Comparison of ENCODE assay signal across 8 cellular contexts in the genomic region with DNA sequence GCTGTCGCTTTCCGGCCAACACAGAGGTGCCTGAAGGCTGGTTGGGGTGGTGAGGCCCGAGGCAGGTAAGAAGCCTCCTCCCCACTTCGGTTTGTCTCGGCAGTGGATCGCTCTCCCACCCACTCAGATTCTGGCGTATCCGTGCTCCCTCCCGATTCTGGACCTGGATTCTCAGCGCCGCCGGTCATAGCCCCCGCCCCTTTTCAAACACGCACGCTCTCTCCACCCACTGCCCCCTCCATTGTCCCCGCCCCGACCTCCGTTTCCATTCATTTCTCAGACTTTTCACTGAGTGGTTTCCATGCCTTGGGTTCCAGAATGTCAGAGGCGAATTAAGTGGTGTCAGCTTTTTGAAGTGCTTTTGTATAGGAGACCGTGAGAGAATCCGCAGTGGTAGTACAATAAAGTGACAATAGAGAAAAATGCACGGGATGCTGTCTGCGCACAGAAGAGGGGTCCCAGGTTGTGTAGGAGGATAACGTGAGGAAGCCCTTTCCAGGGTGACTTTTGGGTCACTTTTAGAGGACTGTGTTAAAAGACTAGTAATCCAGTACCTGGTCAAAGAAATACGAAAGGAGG. TPM values are rescaled to one million over a fixed set of nuclear protein-coding genes. Genes with fewer than 3 reads are reported as not detected.
DNase-seq lines count a peak whose midpoint lies in the region; ATAC-seq and TF ChIP-seq lines count a peak whose summit lies in the region.

A gene (plus strand): TSS at position 4 of the 579 bp plus-strand sequence. CDS start 21,221 bp downstream, outside the sequence.

- peaks cover 0 to 9% (median 0%) of the 10 kb centered on the region in 3 donors for H3K36me3 Mint-ChIP-seq in CD8-positive, alpha-beta memory T cell

- peak within 1 kb of the TSS; percentile 98 to 100 (median 99) for H3K27ac Mint-ChIP-seq in CD8-positive, alpha-beta memory T cell

- POLR2A ChIA-PET in CD8-positive, alpha-beta memory T cell (lab: Charles Lee), result interaction anchor here (0.7 to 0.9 kb wide), 3 partner anchors 160 to 565 kb away, joined by 3 to 5 read pairs (median 4); no protein-coding TSS in a partner anchor

- H3K4me1 ChIP-seq in CD8-positive, alpha-beta memory T cell (ENCODE audit: insufficient read depth, low read length), result peaks cover 21% of the 10 kb centered on the region
- peaks cover 3% of the 10 kb centered on the region; the same call in 1 of the 2 replicates for H3K4me1 ChIP-seq in HUES6 (ENCODE audit: control insufficient read depth, insufficient read depth, low read length)
- peaks cover 12% of the 10 kb centered on the region for H3K4me1 ChIP-seq in hepatocyte (ENCODE audit: insufficient read depth)
- peaks cover 13% of the 10 kb centered on the region for H3K4me1 ChIP-seq in smooth muscle cell (ENCODE audit: low read depth)

- DNase-seq in CD8-positive, alpha-beta memory T cell, result no peak
- DNase-seq in activated naive CD8-positive, alpha-beta T cell treated with anti-CD3 and anti-CD28 coated beads, Interleukin-2, amount 50 U/mL, for 16 hours (ENCODE audit: low read depth, low spot score), result peak; percentile 61
- no peak for DNase-seq in hepatocyte (ENCODE audit: low spot score)
- peak; percentile 88 for DNase-seq in smooth muscle cell (lab: John Stamatoyannopoulos, UW; ENCODE audit: unreplicated experiment)
- no peak for DNase-seq in NCI-H2029 (lab: John Stamatoyannopoulos, UW)
- no peak for DNase-seq in stimulated activated CD4-positive, alpha-beta T cell treated with anti-CD3 and anti-CD28 coated beads, Interleukin-4, amount 100 ng/mL, for 1 hour

- peak within 1 kb of the TSS; percentile 97 for H3K27ac ChIP-seq in CD8-positive, alpha-beta memory T cell (ENCODE audit: low read depth, low read length)
- H3K27ac ChIP-seq in HUES6 (ENCODE audit: low read depth, low read length) (peak within 1 kb of the TSS; percentile 46), hepatocyte (peak within 1 kb of the TSS; percentile 95), smooth muscle cell (ENCODE audit: low read depth) (peak within 1 kb of the TSS; percentile 98)

- H3K27me3 ChIP-seq in CD8-positive, alpha-beta memory T cell (ENCODE audit: insufficient read depth, low read length, poor library complexity, severe bottlenecking), result no peaks in the 10 kb centered on the region
- H3K27me3 ChIP-seq in HUES6 (ENCODE audit: control insufficient read depth, insufficient read depth, low read length), result no peaks in the 10 kb centered on the region
- no peaks in the 10 kb centered on the region for H3K27me3 ChIP-seq in hepatocyte
- H3K27me3 ChIP-seq in smooth muscle cell (ENCODE audit: low read depth), result no peaks in the 10 kb centered on the region

- H3K9me3 ChIP-seq in CD8-positive, alpha-beta memory T cell (ENCODE audit: low read length), result no peaks in the 10 kb centered on the region
- H3K9me3 ChIP-seq in HUES6 (ENCODE audit: control insufficient read depth, insufficient read depth, low read depth, low read length) (no peaks in the 10 kb centered on the region), hepatocyte (ENCODE audit: low read depth) (no peaks in the 10 kb centered on the region), smooth muscle cell (replicated peaks; ENCODE audit: low read depth) (no peaks in the 10 kb centered on the region)

- H3K9me3 Mint-ChIP-seq in CD8-positive, alpha-beta memory T cell, result no peaks in the 10 kb centered on the region

- H2AFZ ChIP-seq in hepatocyte (peak within 1 kb of the TSS; percentile 76), smooth muscle cell (ENCODE audit: low read depth) (peak within 1 kb of the TSS; percentile 91)

- H3K4me1 Mint-ChIP-seq in CD8-positive, alpha-beta memory T cell, result peaks cover 32 to 48% (median 38%) of the 10 kb centered on the region in 3 donors

- H3K36me3 ChIP-seq in CD8-positive, alpha-beta memory T cell (ENCODE audit: insufficient read depth, low read length), result no peaks in the 10 kb centered on the region
- no peaks in the 10 kb centered on the region for H3K36me3 ChIP-seq in HUES6 (ENCODE audit: control insufficient read depth, insufficient read depth, low read length)
- no peaks in the 10 kb centered on the region for H3K36me3 ChIP-seq in hepatocyte (replicated peaks; ENCODE audit: insufficient read depth, low read depth)
- H3K36me3 ChIP-seq in smooth muscle cell (ENCODE audit: low read depth), result no peaks in the 10 kb centered on the region

- CTCF ChIA-PET in CD8-positive, alpha-beta memory T cell (lab: Charles Lee), result interaction anchor here (0.9 kb wide), 1 partner anchor 9 kb away, joined by 3 read pairs; no protein-coding TSS in a partner anchor

- no peak for TF ChIP-seq CTCF in hepatocyte (IDR thresholded peaks at IDR 0.05; ENCODE audit: poor library complexity)
- TF ChIP-seq CTCF in smooth muscle cell (IDR thresholded peaks at IDR 0.05; ENCODE audit: borderline replicate concordance, insufficient read depth, poor library complexity, severe bottlenecking), result no peak

- H3K27me3 Mint-ChIP-seq in CD8-positive, alpha-beta memory T cell, result no peaks in the 10 kb centered on the region

- peak within 1 kb of the TSS; percentile 96 to 100 (median 99) for H3K4me3 Mint-ChIP-seq in CD8-positive, alpha-beta memory T cell

- ATAC-seq in GM19328 (IDR thresholded peaks at IDR 0.05; ENCODE audit: unreplicated experiment), result peak; percentile 29

- H3K4me2 ChIP-seq in hepatocyte (peak within 1 kb of the TSS; percentile 91), smooth muscle cell (peak within 1 kb of the TSS; percentile 91)

- H3K79me2 ChIP-seq in hepatocyte, result peaks cover 54% of the 10 kb centered on the region
- peaks cover 33% of the 10 kb centered on the region for H3K79me2 ChIP-seq in smooth muscle cell (ENCODE audit: low read depth)

- H3K4me3 ChIP-seq in CD8-positive, alpha-beta memory T cell (ENCODE audit: low read length), result peak within 1 kb of the TSS; percentile 94
- peak within 1 kb of the TSS; percentile 99 for H3K4me3 ChIP-seq in HUES6 (ENCODE audit: low read depth, low read length)
- peak within 1 kb of the TSS; percentile 95 for H3K4me3 ChIP-seq in hepatocyte
- H3K4me3 ChIP-seq in smooth muscle cell, result peak within 1 kb of the TSS; percentile 86

- no peaks in the 10 kb centered on the region for H3K9me2 ChIP-seq in hepatocyte (replicated peaks; ENCODE audit: insufficient read depth)

- H3F3A ChIP-seq in smooth muscle cell (ENCODE audit: low read depth), result peaks cover 6% of the 10 kb centered on the region

- peak within 1 kb of the TSS; percentile 82 for H3K9ac ChIP-seq in HUES6 (ENCODE audit: low read length)
- peak within 1 kb of the TSS; percentile 96 for H3K9ac ChIP-seq in smooth muscle cell (ENCODE audit: low read depth)

- 2% methylated on average over 21 of the region's 25 CpGs for WGBS in hepatocyte (ENCODE audit: low lambda C conversion rate, missing lambda C conversion rate)
- WGBS in smooth muscle cell (ENCODE audit: low lambda C conversion rate), result 2% methylated on average over 25 of the region's 25 CpGs

- peaks cover 13% of the 10 kb centered on the region for H4K20me1 ChIP-seq in hepatocyte (ENCODE audit: insufficient read depth, poor library complexity, severe bottlenecking)
- peaks cover 29% of the 10 kb centered on the region for H4K20me1 ChIP-seq in smooth muscle cell (ENCODE audit: low read depth)

RNA-seq across cellular contexts. Expression of the gene that starts here (rescaled TPM):
- 1 to 10 TPM; 2.7 to 3.0 TPM for total RNA-seq in CD8-positive, alpha-beta memory T cell
- polyA plus RNA-seq in CD8-positive, alpha-beta memory T cell, result 0.83 TPM
- total RNA-seq in hepatocyte (2.0 and 3.6 TPM in 2 replicates), smooth muscle cell (1.0 and 4.0 TPM in 2 replicates)
- polyA plus RNA-seq in hepatocyte (1.5 and 2.2 TPM in 2 replicates), smooth muscle cell (2.3 and 2.8 TPM in 2 replicates)

Comparison
In these comparisons a context has a peak if more than half of its experiments do, and no peak if none do; other contexts are left out.
1. DNase-seq: peak in activated naive CD8-positive, alpha-beta T cell treated with anti-CD3 and anti-CD28 coated beads, Interleukin-2, amount 50 U/mL, for 16 hours (single experiment) and smooth muscle cell (single experiment); none in CD8-positive, alpha-beta memory T cell (0 of 5), hepatocyte (single experiment), NCI-H2029 (single experiment) and stimulated activated CD4-positive, alpha-beta T cell treated with anti-CD3 and anti-CD28 coated beads, Interleukin-4, amount 100 ng/mL, for 1 hour (single experiment).
2. H3K27ac ChIP-seq: peak in every context shown above with its lines; median percentile 98 in smooth muscle cell; 97 in CD8-positive, alpha-beta memory T cell; 95 in hepatocyte; 46 in HUES6.
3. Peak in every context shown above with its lines, with median percentiles within 50 percentile points of each other: H3K4me3 ChIP-seq.